Comparison of ENCODE assay signal across 7 cellular contexts in genomic region chr1:33824321-33824720, GRCh38. TPM values are rescaled to one million over a fixed set of nuclear protein-coding genes. Genes with fewer than 3 reads are reported as not detected.
"Had no signal": no experiment of that assay in that cellular context is flagged by ENCODE, and none has a peak within 500 bp of the region (broad histone marks: within the 10 kb centered on the region; RNA-seq: fewer than 3 reads in every experiment).

No MANE protein-coding gene starts in this region.

- H3K4me1 ChIP-seq: HAP-1 had no signal

- H3K4me3 Mint-ChIP-seq: GM23338, HFFc6 had no signal

- ATAC-seq: GM23338, HCT116 had no signal

- H3K4me1 Mint-ChIP-seq: GM23338 had no signal

- H3K9me3 ChIP-seq: HAP-1 had no signal

- H3K36me3 ChIP-seq: HAP-1 had no signal

- H3K27ac Mint-ChIP-seq: GM23338, HFFc6 had no signal

- H3K4me3 ChIP-seq: GM23338, HAP-1 had no signal

- DNase-seq: HFFc6, IMR-90 had no signal

RNA-seq across cellular contexts. Expression of gene HMGB4, which starts 39.6 kb away (rescaled TPM):
- total RNA-seq: GM23338, H1, HFFc6, HT-29, IMR-90 had no signal
